1 cellular context compared by ENCODE assay signal in the genomic region with DNA sequence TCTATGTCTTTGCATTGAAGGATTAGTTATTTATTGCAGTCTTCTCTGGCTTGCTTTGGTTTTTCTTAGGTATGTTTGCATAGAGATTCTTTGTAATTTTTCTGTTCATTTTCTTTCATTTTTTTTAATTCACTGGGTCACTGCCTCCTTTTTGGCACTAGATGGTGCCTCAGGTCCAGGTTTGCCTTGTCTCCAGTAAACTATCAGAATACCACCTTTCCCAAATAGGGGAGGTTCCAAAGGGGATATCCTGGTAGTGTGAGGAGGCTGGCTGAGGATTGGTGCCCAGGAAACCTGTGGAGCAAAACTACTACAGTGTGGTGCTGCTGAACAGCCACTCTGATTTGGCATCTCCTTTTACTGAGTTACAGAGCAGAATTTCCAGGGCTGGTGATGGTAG.
TF ChIP-seq lines count a peak whose summit lies in the region.

No MANE protein-coding gene starts in this region.

TF ChIP-seq in SK-N-SH treated with all-trans-retinoic acid at 6 μM for 48 hours, 23 proteins besides CTCF, POLR2A, EP300 and RAD21 (continued from another document):
- TF ChIP-seq ZC3H10 (CRISPR knock-in tag; IDR thresholded peaks at IDR 0.05) (no peak), ZFP30 (CRISPR knock-in tag; IDR thresholded peaks at IDR 0.05) (no peak)
- TF ChIP-seq, protein P1, sequence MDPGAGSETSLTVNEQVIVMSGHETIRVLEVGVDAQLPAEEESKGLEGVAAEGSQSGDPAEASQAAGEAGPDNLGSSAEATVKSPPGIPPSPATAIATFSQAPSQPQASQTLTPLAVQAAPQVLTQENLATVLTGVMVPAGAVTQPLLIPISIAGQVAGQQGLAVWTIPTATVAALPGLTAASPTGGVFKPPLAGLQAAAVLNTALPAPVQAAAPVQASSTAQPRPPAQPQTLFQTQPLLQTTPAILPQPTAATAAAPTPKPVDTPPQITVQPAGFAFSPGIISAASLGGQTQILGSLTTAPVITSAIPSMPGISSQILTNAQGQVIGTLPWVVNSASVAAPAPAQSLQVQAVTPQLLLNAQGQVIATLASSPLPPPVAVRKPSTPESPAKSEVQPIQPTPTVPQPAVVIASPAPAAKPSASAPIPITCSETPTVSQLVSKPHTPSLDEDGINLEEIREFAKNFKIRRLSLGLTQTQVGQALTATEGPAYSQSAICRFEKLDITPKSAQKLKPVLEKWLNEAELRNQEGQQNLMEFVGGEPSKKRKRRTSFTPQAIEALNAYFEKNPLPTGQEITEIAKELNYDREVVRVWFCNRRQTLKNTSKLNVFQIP (CRISPR knock-in tag; IDR thresholded peaks at IDR 0.05; ENCODE audit: borderline replicate concordance, low read depth) = no peak
- TF ChIP-seq, protein P2, sequence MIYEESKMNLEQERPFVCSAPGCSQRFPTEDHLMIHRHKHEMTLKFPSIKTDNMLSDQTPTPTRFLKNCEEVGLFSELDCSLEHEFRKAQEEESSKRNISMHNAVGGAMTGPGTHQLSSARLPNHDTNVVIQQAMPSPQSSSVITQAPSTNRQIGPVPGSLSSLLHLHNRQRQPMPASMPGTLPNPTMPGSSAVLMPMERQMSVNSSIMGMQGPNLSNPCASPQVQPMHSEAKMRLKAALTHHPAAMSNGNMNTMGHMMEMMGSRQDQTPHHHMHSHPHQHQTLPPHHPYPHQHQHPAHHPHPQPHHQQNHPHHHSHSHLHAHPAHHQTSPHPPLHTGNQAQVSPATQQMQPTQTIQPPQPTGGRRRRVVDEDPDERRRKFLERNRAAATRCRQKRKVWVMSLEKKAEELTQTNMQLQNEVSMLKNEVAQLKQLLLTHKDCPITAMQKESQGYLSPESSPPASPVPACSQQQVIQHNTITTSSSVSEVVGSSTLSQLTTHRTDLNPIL (CRISPR knock-in tag; IDR thresholded peaks at IDR 0.05; ENCODE audit: low read depth) = no peak
